In genomic region chr7:33040803-33041516, GRCh38 we compare ENCODE assay signal across 1 cellular context.
TF ChIP-seq lines count a peak whose summit lies in the region.

No MANE protein-coding gene starts in this region.

TF ChIP-seq in GM12878, 131 proteins besides CTCF, POLR2A, EP300 and RAD21 (continued from another document and continues in another):
- TF ChIP-seq E4F1 (IDR thresholded peaks at IDR 0.05; ENCODE audit: borderline replicate concordance, partially characterized antibody) (no peak), ELK1 (IDR thresholded peaks at IDR 0.05; ENCODE audit: low read depth, low read length) (no peak), NFYA (IDR thresholded peaks at IDR 0.05; ENCODE audit: borderline replicate concordance, low read depth, low read length) (no peak), TBL1XR1 (IDR thresholded peaks at IDR 0.05; ENCODE audit: low read depth, low read length) (no peak), TAF1 (IDR thresholded peaks at IDR 0.05; ENCODE audit: borderline replicate concordance, low read depth, low read length) (peak; percentile 72; the same call in 1 of the 2 replicates), EZH2 (IDR thresholded peaks at IDR 0.05; ENCODE audit: borderline replicate concordance, control insufficient read depth, low read depth, low read length) (no peak), CREB1 (IDR thresholded peaks at IDR 0.05; ENCODE audit: low read depth) (peak; percentile 74), ATF7 (IDR thresholded peaks at IDR 0.05; ENCODE audit: low read depth) (no peak; the same call in 1 of the 2 replicates), MTA2 (IDR thresholded peaks at IDR 0.05; ENCODE audit: low read depth) (no peak), HDAC6 (IDR thresholded peaks at IDR 0.05; ENCODE audit: unreplicated experiment) (peak; percentile 75), ZBED1 (IDR thresholded peaks at IDR 0.05; ENCODE audit: borderline replicate concordance) (0 out of 2 replicates have a peak, but pooled peaks have one; percentile 15), CREM (IDR thresholded peaks at IDR 0.05; ENCODE audit: low read depth) (peak; percentile 66), POLR2AphosphoS5 (IDR thresholded peaks at IDR 0.05; ENCODE audit: low read length) (peak; percentile 99), SMAD5 (IDR thresholded peaks at IDR 0.05; ENCODE audit: low read depth) (peak; percentile 81), ATF2 (IDR thresholded peaks at IDR 0.05; ENCODE audit: low read length) (0 out of 2 replicates have a peak, but pooled peaks have one; percentile 27), ZNF274 (IDR thresholded peaks at IDR 0.05; ENCODE audit: insufficient read depth, insufficient read length) (no peak), KLF5 (IDR thresholded peaks at IDR 0.05; ENCODE audit: partially characterized antibody) (no peak), STAT1 (conservative IDR thresholded peaks at IDR 0.05) (no peak), SMAD1 (IDR thresholded peaks at IDR 0.05; ENCODE audit: low read depth, partially characterized antibody) (no peak), CHD1 (IDR thresholded peaks at IDR 0.05; ENCODE audit: low read depth, low read length) (no peak), DPF2 (IDR thresholded peaks at IDR 0.05) (no peak), RUNX3 (IDR thresholded peaks at IDR 0.05; ENCODE audit: low read length) (peak; percentile 17; the same call in 1 of the 2 replicates), POU2F2 (IDR thresholded peaks at IDR 0.05; ENCODE audit: borderline replicate concordance, low read depth, low read length) (peak; percentile 82), ZNF217 (IDR thresholded peaks at IDR 0.05) (no peak), IKZF2 (IDR thresholded peaks at IDR 0.05) (no peak), CBX3 (IDR thresholded peaks at IDR 0.05; ENCODE audit: borderline replicate concordance, low read depth) (no peak), YY1 (IDR thresholded peaks at IDR 0.05; ENCODE audit: low read depth, low read length) (no peak), WRNIP1 (IDR thresholded peaks at IDR 0.05; ENCODE audit: borderline replicate concordance, low read depth, low read length) (no peak), MLLT1 (IDR thresholded peaks at IDR 0.05) (no peak), MYB (IDR thresholded peaks at IDR 0.05; ENCODE audit: borderline replicate concordance, low read depth, low read length) (no peak), EGR1 (IDR thresholded peaks at IDR 0.05; ENCODE audit: borderline replicate concordance in 1 of 2, low read depth in 2 of 2, low read length in 2 of 2) (no peak), ZBTB33 (IDR thresholded peaks at IDR 0.05) (no peak), CBFB (IDR thresholded peaks at IDR 0.05; ENCODE audit: low read depth) (no peak), MXI1 (IDR thresholded peaks at IDR 0.05; ENCODE audit: low read depth, low read length) (peak; percentile 43; the same call in 1 of the 2 replicates), PML (IDR thresholded peaks at IDR 0.05; ENCODE audit: low read length) (peak; percentile 85), YBX1 (IDR thresholded peaks at IDR 0.05) (no peak), MEF2B (IDR thresholded peaks at IDR 0.05; ENCODE audit: partially characterized antibody, poor library complexity, severe bottlenecking) (peak; percentile 29), FOXM1 (IDR thresholded peaks at IDR 0.05; ENCODE audit: low read depth, low read length) (no peak), REST (IDR thresholded peaks at IDR 0.05; ENCODE audit: low read depth, low read length) (no peak), SRF (IDR thresholded peaks at IDR 0.05; ENCODE audit: low read depth in 2 of 2, low read length in 2 of 2) (0 out of 4 replicates have a peak, but pooled peaks of 1 of the 2 experiments have one; percentile 6), ATF3 (IDR thresholded peaks at IDR 0.05; ENCODE audit: borderline replicate concordance, extremely low read depth, low read depth, low read length) (no peak), ZNF622 (IDR thresholded peaks at IDR 0.05) (no peak), USF2 (IDR thresholded peaks at IDR 0.05; ENCODE audit: borderline replicate concordance, low read depth, low read length) (no peak), MEF2A (IDR thresholded peaks at IDR 0.05; ENCODE audit: insufficient read depth, low read depth, low read length) (peak; percentile 60; the same call in 1 of the 2 replicates), BCL3 (IDR thresholded peaks at IDR 0.05; ENCODE audit: borderline replicate concordance, insufficient read depth, low read depth, low read length, poor library complexity, severe bottlenecking) (no peak), ZNF24 (IDR thresholded peaks at IDR 0.05) (peak; percentile 70), JUNB (IDR thresholded peaks at IDR 0.05) (no peak), KAT2A (conservative IDR thresholded peaks at IDR 0.05; ENCODE audit: control insufficient read depth, low read depth, low read length) (no peak), POLR2AphosphoS2 (IDR thresholded peaks at IDR 0.05; ENCODE audit: low read depth, low read length) (peak; percentile 55; the same call in 1 of the 2 replicates), RELB (IDR thresholded peaks at IDR 0.05; ENCODE audit: low read depth) (0 out of 2 replicates have a peak, but pooled peaks have one; percentile 12), NFIC (IDR thresholded peaks at IDR 0.05; ENCODE audit: low read depth, low read length) (peak; percentile 22; the same call in 1 of the 2 replicates), JUND (IDR thresholded peaks at IDR 0.05; ENCODE audit: low read depth, low read length) (no peak)
